17 cellular contexts compared by ENCODE assay signal in the genomic region with DNA sequence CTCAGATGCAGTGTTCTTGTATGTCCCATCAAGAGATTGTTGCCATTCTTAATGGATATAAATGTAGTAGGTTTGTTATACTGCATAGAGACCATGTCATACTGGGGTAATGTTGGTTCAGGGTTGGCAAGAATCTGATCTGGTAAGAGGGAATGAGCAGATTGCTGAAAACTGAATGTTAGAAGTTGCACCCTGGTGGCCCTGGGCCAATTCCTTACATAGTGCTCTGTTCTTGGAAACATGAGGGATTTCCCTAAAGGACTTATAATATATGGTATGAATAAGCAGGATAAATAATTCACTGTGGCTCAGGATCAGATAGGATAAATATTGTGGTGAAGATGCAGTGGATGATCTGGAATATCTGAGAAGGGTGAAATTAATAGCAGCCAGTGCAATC.
DNase-seq lines count a peak whose midpoint lies in the region; ATAC-seq, FAIRE-seq and TF ChIP-seq lines count a peak whose summit lies in the region.
"Had no signal": no experiment of that assay in that cellular context is flagged by ENCODE, and none has a peak within 500 bp of the region (broad histone marks: within the 10 kb centered on the region; RNA-seq: fewer than 3 reads in every experiment).

No MANE protein-coding gene starts in this region.

- H2AK5ac ChIP-seq in trophoblast cell (ENCODE audit: low read length), result no peak overlapping the region

- H3K27me3 ChIP-seq in left ventricle myocardium inferior (ENCODE audit: low read depth), result no peaks in the 10 kb centered on the region
- no peaks in the 10 kb centered on the region for H3K27me3 ChIP-seq in trophoblast cell (ENCODE audit: insufficient read depth, low read length)

- H3K27ac ChIP-seq in left ventricle myocardium inferior (replicated peaks) (peak overlapping the region; percentile 76), trophoblast cell (ENCODE audit: low read depth, low read length) (no peak overlapping the region)

- DNase-seq in left ventricle myocardium inferior (no peak), Right ventricle myocardium inferior (ENCODE audit: missing footprints) (no peak), fibroblast of peridontal ligament (ENCODE audit: extremely low read depth) (peak; percentile 36), trophoblast cell (peak; percentile 44 to 69), GM19239 (ENCODE audit: insufficient read length, low spot score) (no peak), NAMALWA (ENCODE audit: low spot score) (no peak)
- no peak for DNase-seq in activated naive CD4-positive, alpha-beta T cell treated with anti-CD3 and anti-CD28 coated beads, Interleukin-2, amount 50 U/mL, for 16 hours
- DNase-seq: 8988T; CD4-positive, alpha-beta T cell; DMS153; DMS79 treated with DMSO at 0.1 percent for 48 hours; EL had no signal

- no peak overlapping the region for H4K12ac ChIP-seq in trophoblast cell (ENCODE audit: low read depth, low read length)

- no peak for ATAC-seq in Right ventricle myocardium inferior

- H3K36me3 ChIP-seq in left ventricle myocardium inferior, result no peaks in the 10 kb centered on the region
- H3K36me3 ChIP-seq in trophoblast cell (ENCODE audit: control insufficient read depth in 1 of 2, insufficient read depth in 2 of 2, low read length in 2 of 2), result no peaks in the 10 kb centered on the region
- H3K36me3 ChIP-seq: HAP-1 had no signal

- no peak for TF ChIP-seq CTCF in left ventricle myocardium inferior (IDR thresholded peaks at IDR 0.05; ENCODE audit: borderline replicate concordance)

- H4K8ac ChIP-seq in trophoblast cell (ENCODE audit: low read depth, low read length), result no peak overlapping the region

- H3K4me3 ChIP-seq in left ventricle myocardium inferior (no peak overlapping the region), trophoblast cell (ENCODE audit: low read depth, low read length) (no peak overlapping the region)
- H3K4me3 ChIP-seq: HAP-1 had no signal

- no peak overlapping the region for H2BK120ac ChIP-seq in trophoblast cell (ENCODE audit: insufficient read depth, low read length, poor library complexity)

- no peak overlapping the region for H3K4ac ChIP-seq in trophoblast cell (ENCODE audit: low read depth, low read length)

- no peak for FAIRE-seq in GM19239 (lab: Jason Lieb, UNC)
- FAIRE-seq: D721Med, G401.6, GM12891, H1 had no signal

- H3K4me1 ChIP-seq in left ventricle myocardium inferior (peaks cover 90% of the 10 kb centered on the region), trophoblast cell (ENCODE audit: control insufficient read depth in 1 of 2, insufficient read depth in 2 of 2, low read length in 2 of 2) (peaks cover 0 to 2% of the 10 kb centered on the region in 2 experiments)
- H3K4me1 ChIP-seq: HAP-1 had no signal

- no peak overlapping the region for H2BK5ac ChIP-seq in trophoblast cell (ENCODE audit: low read depth, low read length, poor library complexity)

- no peak overlapping the region for H2BK12ac ChIP-seq in trophoblast cell (ENCODE audit: low read length)

- intact Hi-C loops in left ventricle myocardium inferior (cut with micrococcal nuclease), result no loop called here
- intact Hi-C loops in Right ventricle myocardium inferior (cut with DNase I), result loop anchor here (5.0 kb wide), 1 partner anchor 202 kb away; the partner anchor contains the start of gene SNRPC

- H3K9me3 ChIP-seq in left ventricle myocardium inferior (replicated peaks) (no peaks in the 10 kb centered on the region), trophoblast cell (ENCODE audit: insufficient read depth, low read depth, low read length) (no peaks in the 10 kb centered on the region)
- H3K9me3 ChIP-seq: HAP-1 had no signal

- H3K14ac ChIP-seq in trophoblast cell (ENCODE audit: low read length), result no peak overlapping the region

- no peak overlapping the region for H3K18ac ChIP-seq in trophoblast cell (ENCODE audit: low read length)

- no peaks in the 10 kb centered on the region for H3K79me1 ChIP-seq in trophoblast cell (ENCODE audit: low read length)

- H3K79me2 ChIP-seq in trophoblast cell (ENCODE audit: control insufficient read depth, insufficient read depth, low read length, poor library complexity), result no peaks in the 10 kb centered on the region

- H3K23ac ChIP-seq in trophoblast cell (ENCODE audit: low read length), result no peak overlapping the region

- no peak overlapping the region for H2AFZ ChIP-seq in trophoblast cell (ENCODE audit: insufficient read depth, low read length, poor library complexity)

- no peak overlapping the region for H3K4me2 ChIP-seq in trophoblast cell (ENCODE audit: low read length)

- H3K9ac ChIP-seq in trophoblast cell (ENCODE audit: low read length), result no peak overlapping the region

- H4K91ac ChIP-seq in trophoblast cell (ENCODE audit: low read depth, low read length), result no peak overlapping the region

Comparison
In these comparisons a context has a peak if more than half of its experiments do, and no peak if none do; other contexts are left out.
1. DNase-seq: peak in fibroblast of peridontal ligament (single experiment) and trophoblast cell (2 of 2); none in left ventricle myocardium inferior (single experiment), Right ventricle myocardium inferior (single experiment), GM19239 (single experiment), NAMALWA (single experiment) and activated naive CD4-positive, alpha-beta T cell treated with anti-CD3 and anti-CD28 coated beads, Interleukin-2, amount 50 U/mL, for 16 hours (single experiment).